ENCODE assay signal across 1 cellular context in the genomic region with DNA sequence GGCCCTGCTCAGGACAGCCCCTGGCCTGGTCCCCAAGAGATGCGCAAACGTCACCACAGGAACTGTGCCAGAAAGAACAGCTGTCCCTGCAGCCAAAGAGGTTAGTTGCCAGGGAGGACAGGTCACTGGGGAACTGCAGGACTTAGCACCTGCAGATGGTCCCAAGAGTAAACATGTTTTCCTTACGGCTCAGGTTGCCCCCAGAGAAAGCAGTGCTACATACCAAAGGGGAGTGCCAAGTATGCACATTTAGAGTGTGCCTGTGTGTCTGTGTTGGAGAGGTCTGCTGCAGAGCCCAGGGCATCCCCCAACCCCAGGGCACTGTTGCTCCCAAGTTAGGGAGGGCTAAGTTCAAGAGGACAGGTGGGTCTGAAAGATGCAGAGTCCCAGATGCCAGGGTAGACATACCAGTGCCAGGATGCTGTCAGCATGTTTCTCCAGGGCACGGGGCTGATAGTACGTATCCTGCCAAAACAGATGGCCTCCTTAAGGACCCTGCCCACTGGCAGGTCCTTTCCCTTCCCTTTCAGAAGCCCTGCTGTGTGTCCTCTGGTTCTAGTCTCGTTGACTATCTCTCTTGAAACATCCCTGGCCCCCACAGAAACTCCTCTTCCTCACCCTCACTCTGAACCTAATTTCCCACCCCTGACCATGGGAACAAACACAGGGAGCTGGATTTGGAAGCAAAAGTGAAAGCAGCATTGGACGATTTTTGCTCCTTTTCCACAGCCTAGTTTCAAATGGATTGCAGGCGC.
TF ChIP-seq lines count a peak whose summit lies in the region.

No MANE protein-coding gene starts in this region.

TF ChIP-seq in endothelial cell of umbilical vein, 7 proteins besides CTCF, POLR2A, EP300 and RAD21:
- TF ChIP-seq, protein P1, sequence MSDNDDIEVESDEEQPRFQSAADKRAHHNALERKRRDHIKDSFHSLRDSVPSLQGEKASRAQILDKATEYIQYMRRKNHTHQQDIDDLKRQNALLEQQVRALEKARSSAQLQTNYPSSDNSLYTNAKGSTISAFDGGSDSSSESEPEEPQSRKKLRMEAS (IDR thresholded peaks at IDR 0.05; ENCODE audit: insufficient read depth, insufficient read length) = no peak
- TF ChIP-seq MYC (IDR thresholded peaks at IDR 0.05; ENCODE audit: low read depth, low read length) (no peak), JUN (IDR thresholded peaks at IDR 0.05; ENCODE audit: borderline replicate concordance, insufficient read depth, insufficient read length, low read depth) (no peak), GATA2 (IDR thresholded peaks at IDR 0.05; ENCODE audit: insufficient read depth, insufficient read length, low read depth, low read length) (no peak), FOS (IDR thresholded peaks at IDR 0.05; ENCODE audit: borderline replicate concordance, insufficient read depth, low read length) (no peak), EZH2 (IDR thresholded peaks at IDR 0.05; ENCODE audit: borderline replicate concordance, low read depth, low read length, severe bottlenecking) (no peak)
